ENCODE assay signal across 24 cellular contexts in the genomic region with DNA sequence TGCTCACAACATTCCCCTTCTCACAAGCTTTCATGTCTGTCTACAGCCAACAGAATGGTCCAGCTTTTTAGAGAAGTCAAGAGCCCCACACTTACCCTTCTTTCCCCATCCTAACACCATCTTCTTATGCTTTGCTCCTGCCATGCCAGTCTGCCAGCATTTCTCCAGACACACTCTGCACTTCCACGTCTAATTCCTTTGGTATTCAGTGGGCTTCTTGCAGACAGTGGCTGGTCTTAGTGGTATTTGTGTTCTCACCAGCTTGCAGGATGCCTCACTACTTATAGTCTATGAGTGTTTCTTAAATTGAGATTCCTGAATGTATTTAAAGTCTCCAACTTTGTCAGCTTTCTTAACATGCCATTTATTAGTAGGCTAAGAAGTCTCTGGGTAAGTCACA.
DNase-seq lines count a peak whose midpoint lies in the region; ATAC-seq, FAIRE-seq and TF ChIP-seq lines count a peak whose summit lies in the region.
"Had no signal": no experiment of that assay in that cellular context is flagged by ENCODE, and none has a peak within 500 bp of the region (broad histone marks: within the 10 kb centered on the region; RNA-seq: fewer than 3 reads in every experiment).

No MANE protein-coding gene starts in this region.

- no peak for TF ChIP-seq RAD21 in SK-N-SH (IDR thresholded peaks at IDR 0.05; ENCODE audit: low read length)

- POLR2A ChIA-PET in SK-N-SH (lab: Yijun Ruan, JAX), result no interaction called here

- H3K27me3 ChIP-seq in SK-N-SH (ENCODE audit: insufficient read depth) (no peaks in the 10 kb centered on the region), endodermal cell (ENCODE audit: control insufficient read depth, insufficient read depth, low read length, poor library complexity, severe bottlenecking) (no peaks in the 10 kb centered on the region), osteoblast (ENCODE audit: insufficient read depth, low read length) (no peaks in the 10 kb centered on the region)
- H3K27me3 ChIP-seq: Peyer's patch had no signal

- no peaks in the 10 kb centered on the region for H3K36me3 ChIP-seq in SK-N-SH (replicated peaks in 1 of 2; ENCODE audit: control insufficient read depth in 1 of 2, insufficient read depth in 2 of 2, low read length in 1 of 2)
- no peaks in the 10 kb centered on the region for H3K36me3 ChIP-seq in endodermal cell (ENCODE audit: control insufficient read depth, insufficient read depth, low read length)
- H3K36me3 ChIP-seq in osteoblast (ENCODE audit: insufficient read depth, low read length), result no peaks in the 10 kb centered on the region
- H3K36me3 ChIP-seq in kidney (ENCODE audit: control insufficient read depth in 1 of 2, insufficient read depth in 2 of 2, low read length in 2 of 2), result no peaks in the 10 kb centered on the region
- H3K36me3 ChIP-seq: Peyer's patch had no signal

- H3K27ac Mint-ChIP-seq in endodermal cell, result no peak overlapping the region
- H3K27ac Mint-ChIP-seq: CD8-positive, alpha-beta T cell had no signal

- H3K36me3 Mint-ChIP-seq in endodermal cell (ENCODE audit: low read depth), result peaks cover 11% of the 10 kb centered on the region
- H3K36me3 Mint-ChIP-seq: CD8-positive, alpha-beta T cell had no signal

- no peak for ATAC-seq in GM21360 (IDR thresholded peaks at IDR 0.05; ENCODE audit: unreplicated experiment)
- ATAC-seq: CD8-positive, alpha-beta T cell had no signal

- no peak for FAIRE-seq in kidney (lab: Jason Lieb, UNC)
- FAIRE-seq: G401.6, GM12892, H54 had no signal

- H3K27me3 Mint-ChIP-seq in endodermal cell (ENCODE audit: insufficient read depth), result no peaks in the 10 kb centered on the region

- H3K27ac ChIP-seq in SK-N-SH (ENCODE audit: low read depth in 2 of 2, low read length in 1 of 2) (peak overlapping the region in 1 of 2 experiments; percentile 66; a peak in 2 of 4 replicates), endodermal cell (ENCODE audit: low read depth, low read length) (no peak overlapping the region), osteoblast (ENCODE audit: low read depth, low read length) (no peak overlapping the region), kidney (ENCODE audit: low read depth in 2 of 2, low read length in 2 of 2) (no peak overlapping the region)
- H3K27ac ChIP-seq: HL-60, Peyer's patch had no signal

- intact Hi-C loops in kidney (cut with DNase I), result no loop called here

- H3K4me1 Mint-ChIP-seq in endodermal cell, result peaks cover 28% of the 10 kb centered on the region

- peak; percentile 45 for DNase-seq in AG10803 (ENCODE audit: low read depth)
- DNase-seq in SK-N-SH, result no peak
- DNase-seq in endodermal cell, result peak; percentile 19
- no peak for DNase-seq in osteoblast (ENCODE audit: insufficient read length, low spot score, missing footprints)
- no peak for DNase-seq in NCI-H345 treated with DMSO at 0.1 percent for 48 hours (lab: John Stamatoyannopoulos, UW; ENCODE audit: unreplicated experiment)
- DNase-seq in kidney, result no peak
- DNase-seq in inferior parietal cortex (ENCODE audit: extremely low spot score), result no peak
- DNase-seq: 8988T; AML-193; C1 segment of cervical spinal cord; CD8-positive, alpha-beta T cell; DND-41; KG1; NCI-H1105; NCI-H2029 treated with DMSO at 0.1 percent for 48 hours; NCI-H226; NCI-H524; NCI-H82; Peyer's patch had no signal

- 0 out of 2 replicates have a peak overlapping the region, but pooled peaks have one; percentile 9 for H3K9ac ChIP-seq in SK-N-SH
- H3K9ac ChIP-seq in endodermal cell (ENCODE audit: extremely low read depth, low read length, poor library complexity, severe bottlenecking), result no peak overlapping the region
- H3K9ac ChIP-seq in kidney (ENCODE audit: low read length in 2 of 2), result no peak overlapping the region

- no peaks in the 10 kb centered on the region for H3K9me3 Mint-ChIP-seq in endodermal cell
- H3K9me3 Mint-ChIP-seq: CD8-positive, alpha-beta T cell had no signal

- TF ChIP-seq CTCF in AG10803 (conservative IDR thresholded peaks at IDR 0.05; ENCODE audit: low read length) (no peak), SK-N-SH (IDR thresholded peaks at IDR 0.05) (no peak), endodermal cell (conservative IDR thresholded peaks at IDR 0.05) (no peak), osteoblast (IDR thresholded peaks at IDR 0.05; ENCODE audit: extremely low read depth, low read depth, low read length) (no peak), kidney (IDR thresholded peaks at IDR 0.05; ENCODE audit: borderline replicate concordance, extremely low read depth, insufficient read depth) (no peak)

- no peaks in the 10 kb centered on the region for H3K9me3 ChIP-seq in SK-N-SH
- no peaks in the 10 kb centered on the region for H3K9me3 ChIP-seq in endodermal cell (ENCODE audit: control insufficient read depth, low read length)
- H3K9me3 ChIP-seq in osteoblast (ENCODE audit: low read depth, low read length), result no peaks in the 10 kb centered on the region
- no peaks in the 10 kb centered on the region for H3K9me3 ChIP-seq in kidney (ENCODE audit: control insufficient read depth in 1 of 2, low read length in 2 of 2)
- H3K9me3 ChIP-seq: Peyer's patch had no signal

- no peaks in the 10 kb centered on the region for H3K9me2 ChIP-seq in SK-N-SH

- H3K4me3 ChIP-seq in AG10803 (ENCODE audit: low read length) (no peak overlapping the region), SK-N-SH (ENCODE audit: low read depth in 2 of 2, low read length in 1 of 2) (no peak overlapping the region), endodermal cell (ENCODE audit: low read length) (no peak overlapping the region), osteoblast (ENCODE audit: insufficient read depth, low read length) (no peak overlapping the region), kidney (ENCODE audit: low read length in 2 of 2) (no peak overlapping the region)
- H3K4me3 ChIP-seq: Peyer's patch had no signal

- CTCF ChIA-PET in SK-N-SH (lab: Yijun Ruan, JAX), result interaction anchor here (1.4 to 7.5 kb wide), 3 partner anchors 8 to 291 kb away, joined by 4 to 35 read pairs (median 15); no protein-coding TSS in a partner anchor

- peaks cover 3% of the 10 kb centered on the region for H3F3A ChIP-seq in SK-N-SH (replicated peaks; ENCODE audit: insufficient read depth)

- no peak for TF ChIP-seq EP300 in SK-N-SH (IDR thresholded peaks at IDR 0.05; ENCODE audit: borderline replicate concordance in 1 of 2, low read depth in 1 of 2, low read length in 1 of 2)

- H4K20me1 ChIP-seq in SK-N-SH (ENCODE audit: insufficient read depth) (no peaks in the 10 kb centered on the region), osteoblast (ENCODE audit: insufficient read depth, low read length) (no peaks in the 10 kb centered on the region)

- 35% methylated on average over 1 of the region's 1 CpG for WGBS in SK-N-SH (ENCODE audit: low lambda C conversion rate)
- WGBS in endodermal cell (ENCODE audit: insufficient coverage in 1 of 2, insufficient read length in 1 of 2), 2 experiments, result 60 to 78% methylated on average over 1 of the region's 1 CpG

- no peak overlapping the region for H3K4me3 Mint-ChIP-seq in endodermal cell
- H3K4me3 Mint-ChIP-seq: CD8-positive, alpha-beta T cell had no signal

- no peaks in the 10 kb centered on the region for H3K79me2 ChIP-seq in SK-N-SH (ENCODE audit: insufficient read depth)
- no peaks in the 10 kb centered on the region for H3K79me2 ChIP-seq in osteoblast (ENCODE audit: insufficient read depth, low read length)

- peak overlapping the region; percentile 20; the same call in 1 of the 2 replicates for H3K4me2 ChIP-seq in SK-N-SH
- no peak overlapping the region for H3K4me2 ChIP-seq in osteoblast (ENCODE audit: insufficient read depth, low read length)

- peaks cover 20 to 30% of the 10 kb centered on the region in 2 experiments; a peak in 3 of 4 replicates for H3K4me1 ChIP-seq in SK-N-SH (ENCODE audit: control insufficient read depth in 1 of 2, insufficient read depth in 2 of 2, low read depth in 1 of 2, low read length in 1 of 2)
- peaks cover 5% of the 10 kb centered on the region for H3K4me1 ChIP-seq in endodermal cell (ENCODE audit: control insufficient read depth, insufficient read depth, low read length)
- H3K4me1 ChIP-seq in osteoblast (ENCODE audit: insufficient read depth, low read length), result peaks cover 12% of the 10 kb centered on the region
- peaks cover 13 to 20% of the 10 kb centered on the region in 2 donors for H3K4me1 ChIP-seq in kidney (ENCODE audit: control insufficient read depth in 1 of 2, insufficient read depth in 1 of 2, low read depth in 1 of 2, low read length in 2 of 2)
- H3K4me1 ChIP-seq: Peyer's patch had no signal

- no peak overlapping the region for H2AFZ ChIP-seq in SK-N-SH (ENCODE audit: low read depth)
- peak overlapping the region; percentile 72 for H2AFZ ChIP-seq in osteoblast (ENCODE audit: low read length)

TF ChIP-seq in SK-N-SH, 30 proteins besides CTCF, POLR2A, EP300 and RAD21:
- TF ChIP-seq EZH2phosphoT487 (IDR thresholded peaks at IDR 0.05; ENCODE audit: borderline replicate concordance, low read depth) (no peak), MAX (IDR thresholded peaks at IDR 0.05; ENCODE audit: low read depth) (no peak), TCF12 (IDR thresholded peaks at IDR 0.05) (peak; percentile 34; the same call in 1 of the 2 replicates)

Comparison
In these comparisons a context has a peak if more than half of its experiments do, and no peak if none do; other contexts are left out.
1. DNase-seq: peak in AG10803 (single experiment) and endodermal cell (single experiment); none in SK-N-SH (single experiment), osteoblast (single experiment), NCI-H345 treated with DMSO at 0.1 percent for 48 hours (single experiment), kidney (single experiment) and inferior parietal cortex (single experiment).